In genomic region chr19:55225415-55225958, GRCh38 we compare ENCODE assay signal across 17 cellular contexts.
A peak's percentile ranks its signal among the peaks of the same experiment; 100 is the strongest.
DNase-seq lines count a peak whose midpoint lies in the region; ATAC-seq lines count a peak whose summit lies in the region.
"Had no signal": no experiment of that assay in that cellular context is flagged by ENCODE, and none has a peak within 500 bp of the region (broad histone marks: within the 10 kb centered on the region; RNA-seq: fewer than 3 reads in every experiment).

No MANE protein-coding gene starts in this region.

- no peak for ATAC-seq in effector memory CD8-positive, alpha-beta T cell (replicated peaks)
- no peak for ATAC-seq in stimulated activated effector memory CD8-positive, alpha-beta T cell treated with anti-CD3 and anti-CD28 coated beads, Interleukin-12 subunit alpha, Interleukin-12 subunit beta, amount 100 ng/mL, for 72 hours
- ATAC-seq in HG03025 (IDR thresholded peaks at IDR 0.05; ENCODE audit: low FRiP score, unreplicated experiment) (no peak), HG02885 (IDR thresholded peaks at IDR 0.05; ENCODE audit: poor library complexity, unreplicated experiment) (no peak)
- ATAC-seq: activated CD8-positive, alpha-beta memory T cell treated with anti-CD3 and anti-CD28 coated beads, Interleukin-2, amount 10 ng/mL, durations not matched to agents 7 days and 5 days had no signal

- no peaks in the 10 kb centered on the region for H3K4me1 Mint-ChIP-seq in activated naive CD4-positive, alpha-beta T cell treated with anti-CD3 and anti-CD28 coated beads, Interleukin-2, amount 50 U/mL, for 24 hours
- H3K4me1 Mint-ChIP-seq in effector memory CD8-positive, alpha-beta T cell (ENCODE audit: low read depth in 2 of 2), result peaks cover 5 to 6% of the 10 kb centered on the region in 2 donors
- peaks cover 10% of the 10 kb centered on the region for H3K4me1 Mint-ChIP-seq in stimulated activated effector memory CD8-positive, alpha-beta T cell treated with anti-CD3 and anti-CD28 coated beads, Interleukin-12 subunit alpha, Interleukin-12 subunit beta, amount 100 ng/mL, for 72 hours
- H3K4me1 Mint-ChIP-seq: activated CD8-positive, alpha-beta memory T cell treated with anti-CD3 and anti-CD28 coated beads, Interleukin-2, amount 10 ng/mL, durations not matched to agents 7 days and 5 days had no signal

- H3K27ac Mint-ChIP-seq in activated naive CD4-positive, alpha-beta T cell treated with anti-CD3 and anti-CD28 coated beads, Interleukin-2, amount 50 U/mL, for 24 hours, result peak overlapping the region; percentile 91
- peak overlapping the region; percentile 52 to 84 for H3K27ac Mint-ChIP-seq in effector memory CD8-positive, alpha-beta T cell
- peak overlapping the region; percentile 85 for H3K27ac Mint-ChIP-seq in stimulated activated effector memory CD8-positive, alpha-beta T cell treated with anti-CD3 and anti-CD28 coated beads, Interleukin-12 subunit alpha, Interleukin-12 subunit beta, amount 100 ng/mL, for 72 hours
- H3K27ac Mint-ChIP-seq: activated CD8-positive, alpha-beta memory T cell treated with anti-CD3 and anti-CD28 coated beads, Interleukin-2, amount 10 ng/mL, durations not matched to agents 7 days and 5 days had no signal

- peaks cover 3% of the 10 kb centered on the region for H3K9me3 Mint-ChIP-seq in activated naive CD4-positive, alpha-beta T cell treated with anti-CD3 and anti-CD28 coated beads, Interleukin-2, amount 50 U/mL, for 24 hours
- H3K9me3 Mint-ChIP-seq in effector memory CD8-positive, alpha-beta T cell, result peaks cover 0 to 2% of the 10 kb centered on the region in 2 donors
- H3K9me3 Mint-ChIP-seq in stimulated activated effector memory CD8-positive, alpha-beta T cell treated with anti-CD3 and anti-CD28 coated beads, Interleukin-12 subunit alpha, Interleukin-12 subunit beta, amount 100 ng/mL, for 72 hours, result no peaks in the 10 kb centered on the region

- H3K4me3 Mint-ChIP-seq in activated naive CD4-positive, alpha-beta T cell treated with anti-CD3 and anti-CD28 coated beads, Interleukin-2, amount 50 U/mL, for 24 hours, result no peak overlapping the region
- H3K4me3 Mint-ChIP-seq in effector memory CD8-positive, alpha-beta T cell, result no peak overlapping the region
- H3K4me3 Mint-ChIP-seq in stimulated activated effector memory CD8-positive, alpha-beta T cell treated with anti-CD3 and anti-CD28 coated beads, Interleukin-12 subunit alpha, Interleukin-12 subunit beta, amount 100 ng/mL, for 72 hours, result no peak overlapping the region
- H3K4me3 Mint-ChIP-seq: activated CD8-positive, alpha-beta memory T cell treated with anti-CD3 and anti-CD28 coated beads, Interleukin-2, amount 10 ng/mL, durations not matched to agents 7 days and 5 days; endodermal cell had no signal

- peaks cover 13% of the 10 kb centered on the region for H3K36me3 Mint-ChIP-seq in activated naive CD4-positive, alpha-beta T cell treated with anti-CD3 and anti-CD28 coated beads, Interleukin-2, amount 50 U/mL, for 24 hours
- H3K36me3 Mint-ChIP-seq in effector memory CD8-positive, alpha-beta T cell (ENCODE audit: insufficient read depth), result peaks cover 54% of the 10 kb centered on the region
- peaks cover 62% of the 10 kb centered on the region for H3K36me3 Mint-ChIP-seq in stimulated activated effector memory CD8-positive, alpha-beta T cell treated with anti-CD3 and anti-CD28 coated beads, Interleukin-12 subunit alpha, Interleukin-12 subunit beta, amount 100 ng/mL, for 72 hours

- no peak for DNase-seq in activated naive CD4-positive, alpha-beta T cell treated with Interleukin-2 at 50 U/mL for 16 hours
- peak; percentile 10 for DNase-seq in OCI-M1 (lab: John Stamatoyannopoulos, UW)
- DNase-seq in effector memory CD8-positive, alpha-beta T cell, result no peak
- no peak for DNase-seq in stimulated activated effector memory CD8-positive, alpha-beta T cell treated with anti-CD3 and anti-CD28 coated beads, Interleukin-12 subunit alpha, Interleukin-12 subunit beta, amount 100 ng/mL, for 72 hours (ENCODE audit: low spot score in 2 of 2)
- no peak for DNase-seq in GM19238 (ENCODE audit: insufficient read length, low spot score)
- DNase-seq: activated CD8-positive, alpha-beta memory T cell treated with anti-CD3 and anti-CD28 coated beads, Interleukin-2, amount 10 ng/mL, durations not matched to agents 7 days and 5 days; activated effector memory CD4-positive, alpha-beta T cell treated with Interleukin-2 at 50 U/mL for 16 hours; endodermal cell; NCI-H1048; NCI-H2107; NCI-H526; Right ventricle myocardium superior; stimulated activated CD4-positive, alpha-beta T cell treated with anti-CD3 and anti-CD28 coated beads, Interleukin-15, amount 100 ng/mL, for 24 hours; thyroid gland had no signal

- H3K27me3 Mint-ChIP-seq in activated naive CD4-positive, alpha-beta T cell treated with anti-CD3 and anti-CD28 coated beads, Interleukin-2, amount 50 U/mL, for 24 hours, result no peaks in the 10 kb centered on the region
- H3K27me3 Mint-ChIP-seq in effector memory CD8-positive, alpha-beta T cell, result no peaks in the 10 kb centered on the region
- H3K27me3 Mint-ChIP-seq: activated CD8-positive, alpha-beta memory T cell treated with anti-CD3 and anti-CD28 coated beads, Interleukin-2, amount 10 ng/mL, durations not matched to agents 7 days and 5 days had no signal
